Comparison of ENCODE assay signal across 8 cellular contexts in the genomic region with DNA sequence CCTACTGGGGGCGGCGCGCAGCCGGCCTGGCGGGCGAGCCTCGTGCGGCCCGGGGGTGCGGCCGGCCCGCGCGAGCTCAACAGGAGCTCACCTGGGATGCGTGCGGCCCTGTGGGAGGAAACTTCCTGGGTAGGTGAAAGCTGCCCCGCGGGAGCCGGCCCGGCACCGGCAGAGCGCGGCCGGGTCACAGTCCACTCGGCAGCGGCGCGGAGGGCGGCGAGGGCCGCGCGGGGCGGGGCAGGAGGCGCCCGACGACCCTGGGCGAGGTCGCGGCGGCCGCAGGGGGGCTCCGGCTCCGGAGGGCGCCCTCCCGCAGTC. TPM values are rescaled to one million over a fixed set of nuclear protein-coding genes. Genes with fewer than 3 reads are reported as not detected.
DNase-seq lines count a peak whose midpoint lies in the region; ATAC-seq and TF ChIP-seq lines count a peak whose summit lies in the region.

No MANE protein-coding gene starts in this region.

- peaks cover 43% of the 10 kb centered on the region for H3K4me1 ChIP-seq in Panc1 (ENCODE audit: control insufficient read depth, insufficient read depth, low read length)

- H3K27me3 ChIP-seq in Panc1 (ENCODE audit: control insufficient read depth, insufficient read depth, low read length): no peaks in the 10 kb centered on the region

- H3K4me3 ChIP-seq in Panc1 (ENCODE audit: low read depth in 2 of 2, low read length in 2 of 2) (peak overlapping the region; percentile 91 to 95), iPS-11a (ENCODE audit: low read depth, low read length) (peak overlapping the region; percentile 74)

- ATAC-seq in HG02840 (IDR thresholded peaks at IDR 0.05; ENCODE audit: low FRiP score, unreplicated experiment): peak; percentile 31
- ATAC-seq in Panc1: peak; percentile 79

- BruUV-seq in Panc1 (replicated peaks; lab: Mats Ljungman, UMichigan): no TSS peak

- POLR2A ChIA-PET in Panc1 (lab: Charles Lee): interaction anchor here (0.6 kb wide), 1 partner anchor 91 kb away, joined by 3 read pairs; no protein-coding TSS in a partner anchor

- intact Hi-C loops in Panc1 (cut with micrococcal nuclease; ENCODE audit: unreplicated experiment): no loop called here

- in situ Hi-C loops in Panc1 (cut with HindIII; ENCODE audit: low pct_unique_long_range_greater_than_20kb, low sequenced_read_pairs): no loop called here

- CTCF ChIA-PET in Panc1 (lab: Charles Lee): interaction anchor here (0.6 kb wide), 1 partner anchor 17 kb away, joined by 4 read pairs; no protein-coding TSS in a partner anchor

- no peaks in the 10 kb centered on the region; the same call in 1 of the 2 replicates for H3K36me3 ChIP-seq in Panc1 (ENCODE audit: control insufficient read depth, insufficient read depth, low read length)

- TF ChIP-seq CTCF in Panc1 (IDR thresholded peaks at IDR 0.05): 0 out of 2 replicates have a peak, but pooled peaks have one; percentile 21

- peak overlapping the region; percentile 94 for H3K27ac ChIP-seq in Panc1 (ENCODE audit: low read length)

- no peaks in the 10 kb centered on the region for H3K9me3 ChIP-seq in Panc1 (ENCODE audit: control insufficient read depth, insufficient read depth, low read depth, low read length)

- peak; percentile 54 for DNase-seq in NCI-H2227 (lab: John Stamatoyannopoulos, UW; ENCODE audit: unreplicated experiment)
- no peak for DNase-seq in NCI-H2227 treated with DMSO at 0.1 percent for 48 hours (lab: John Stamatoyannopoulos, UW)
- DNase-seq in Panc1 (ENCODE audit: low read depth, low spot score): no peak
- DNase-seq in amniotic epithelial cell (ENCODE audit: low read depth): peak; percentile 23
- DNase-seq in stimulated activated CD4-positive, alpha-beta T cell treated with anti-CD3 and anti-CD28 coated beads, Interleukin-15, amount 100 ng/mL, for 1 hour (ENCODE audit: low read depth in 1 of 2, low spot score in 1 of 2): peak; percentile 2 to 20
- DNase-seq in MV-4-11 (lab: John Stamatoyannopoulos, UW): no peak

RNA-seq across cellular contexts. Expression of a gene that starts 0.4 kb away (rescaled TPM):
- total RNA-seq in Panc1 (2021; ENCODE audit: unreplicated experiment): 54.4 TPM
- 15.4 TPM for polyA plus RNA-seq in Panc1 (2012; ENCODE audit: insufficient read length)

Comparison
In these comparisons a context has a peak if more than half of its experiments do, and no peak if none do; other contexts are left out.
1. DNase-seq: peak in NCI-H2227 (single experiment), amniotic epithelial cell (single experiment) and stimulated activated CD4-positive, alpha-beta T cell treated with anti-CD3 and anti-CD28 coated beads, Interleukin-15, amount 100 ng/mL, for 1 hour (2 of 2); none in NCI-H2227 treated with DMSO at 0.1 percent for 48 hours (single experiment), Panc1 (single experiment) and MV-4-11 (single experiment).